In the genomic region with DNA sequence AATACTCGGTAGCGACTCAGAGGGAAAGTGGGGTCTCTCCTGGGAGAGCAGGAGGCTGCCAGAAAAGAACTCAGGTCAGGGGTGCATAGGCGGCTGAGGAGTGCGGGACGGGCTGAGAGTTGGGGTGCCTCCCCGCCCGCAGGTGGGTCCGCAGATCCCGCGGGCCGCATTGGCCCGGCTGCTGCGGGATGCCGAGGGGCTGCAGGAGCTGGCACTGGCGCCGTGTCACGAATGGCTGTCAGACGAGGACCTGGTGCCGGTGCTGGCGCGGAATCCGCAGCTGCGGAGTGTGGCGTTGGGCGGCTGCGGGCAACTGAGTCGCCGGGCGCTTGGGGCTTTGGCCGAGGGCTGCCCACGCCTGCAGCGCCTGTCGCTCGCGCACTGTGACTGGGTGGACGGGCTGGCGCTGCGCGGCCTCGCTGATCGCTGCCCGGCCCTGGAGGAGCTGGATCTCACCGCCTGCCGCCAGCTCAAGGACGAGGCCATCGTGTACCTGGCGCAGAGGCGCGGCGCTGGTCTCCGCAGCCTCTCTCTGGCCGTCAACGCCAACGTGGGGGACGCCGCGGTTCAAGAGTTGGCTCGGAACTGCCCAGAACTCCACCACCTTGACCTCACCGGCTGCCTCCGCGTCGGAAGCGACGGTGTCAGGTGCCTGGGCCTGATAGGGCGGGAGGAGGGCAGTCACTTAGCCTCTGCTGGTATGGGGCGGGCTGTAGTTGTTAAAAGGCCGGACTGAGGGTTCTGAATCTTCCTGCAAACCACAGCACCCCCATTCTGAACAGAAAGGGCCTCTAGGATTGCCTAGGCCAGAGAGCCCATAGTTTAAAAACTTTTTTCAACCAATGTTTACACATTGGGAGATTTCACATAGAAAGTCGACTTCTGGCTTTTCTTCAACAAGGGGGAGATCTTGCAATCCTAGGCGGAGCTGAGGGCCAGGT, we compare ENCODE assay signal across 8 cellular contexts. TPM values are rescaled to one million over a fixed set of nuclear protein-coding genes. Genes with fewer than 3 reads are reported as not detected.
DNase-seq lines count a peak whose midpoint lies in the region; ATAC-seq and TF ChIP-seq lines count a peak whose summit lies in the region.

No MANE protein-coding gene starts in this region.

- peak overlapping the region; percentile 63; the same call in 1 of the 2 replicates for H3K27ac ChIP-seq in IMR-90 (ENCODE audit: insufficient read depth, low read length)
- H3K27ac ChIP-seq in angular gyrus (ENCODE audit: low read depth, low read length) = peak overlapping the region; percentile 81
- no peak overlapping the region for H3K27ac ChIP-seq in iPS-20b (ENCODE audit: low read length)

- peak; percentile 2 for ATAC-seq in activated CD8-positive, alpha-beta memory T cell treated with anti-CD3 and anti-CD28 coated beads, Interleukin-2, amount 10 ng/mL, durations not matched to agents 7 days and 5 days
- peak; percentile 4; the same call in 1 of the 2 replicates for ATAC-seq in IMR-90 (ENCODE audit: low read depth)
- ATAC-seq in stimulated activated effector memory CD8-positive, alpha-beta T cell treated with anti-CD3 and anti-CD28 coated beads, Interleukin-12 subunit alpha, Interleukin-12 subunit beta, amount 100 ng/mL, for 72 hours = peak; percentile 0

- no peak overlapping the region for H2BK20ac ChIP-seq in IMR-90 (ENCODE audit: low read depth, low read length)

- no peaks in the 10 kb centered on the region for H4K20me1 ChIP-seq in IMR-90 (ENCODE audit: insufficient read depth, low read length)

- H2AK9ac ChIP-seq in IMR-90 (replicated peaks; ENCODE audit: low read depth, low read length, poor library complexity) = peak overlapping the region; percentile 88

- H3K27me3 ChIP-seq in IMR-90 (ENCODE audit: control insufficient read depth, insufficient read depth, low read length) (peaks cover 13% of the 10 kb centered on the region; the same call in 1 of the 2 replicates), iPS-20b (ENCODE audit: insufficient read depth, low read length) (peaks cover 29% of the 10 kb centered on the region)

- POLR2A ChIA-PET in IMR-90 (lab: Charles Lee; ENCODE audit: unreplicated experiment) = interaction anchor here (0.8 kb wide), 1 partner anchor 11 kb away, joined by 17 read pairs; the partner anchor contains the start of gene CUEDC2

- peak overlapping the region in 1 of 2 experiments; percentile 93; a peak in 2 of 4 replicates for H4K8ac ChIP-seq in IMR-90 (ENCODE audit: low read depth in 2 of 2, low read length in 2 of 2)

- H3K36me3 ChIP-seq in IMR-90 (ENCODE audit: control insufficient read depth, insufficient read depth, low read length) (peaks cover 6% of the 10 kb centered on the region; the same call in 1 of the 2 replicates), iPS-20b (ENCODE audit: insufficient read depth, low read depth, low read length) (peaks cover 13% of the 10 kb centered on the region)

- DNase-seq in activated CD8-positive, alpha-beta memory T cell treated with anti-CD3 and anti-CD28 coated beads, Interleukin-2, amount 10 ng/mL, durations not matched to agents 7 days and 5 days = peak; percentile 59
- DNase-seq in activated CD8-positive, alpha-beta memory T cell treated with anti-CD3 and anti-CD28 coated beads, Interleukin-2, amount 50 U/mL, for 4 hours = no peak
- DNase-seq in IMR-90 (no peak), AG08396 (ENCODE audit: low spot score) (no peak), DMS153 (lab: John Stamatoyannopoulos, UW) (no peak)
- DNase-seq in stimulated activated effector memory CD8-positive, alpha-beta T cell treated with anti-CD3 and anti-CD28 coated beads, Interleukin-12 subunit alpha, Interleukin-12 subunit beta, amount 100 ng/mL, for 72 hours (ENCODE audit: low spot score in 2 of 2) = no peak

- H3K23ac ChIP-seq in IMR-90 (ENCODE audit: low read depth, low read length) = no peak overlapping the region

- H2AK5ac ChIP-seq in IMR-90 (ENCODE audit: low read depth, low read length) = peak overlapping the region; percentile 43; the same call in 1 of the 2 replicates

- in situ Hi-C loops in IMR-90 (cut with MboI; ENCODE audit: low sequenced_read_pairs) = no loop called here

- no peak overlapping the region for H2BK15ac ChIP-seq in IMR-90 (ENCODE audit: low read depth, low read length)

- no peaks in the 10 kb centered on the region for H3K9me3 Mint-ChIP-seq in activated CD8-positive, alpha-beta memory T cell treated with anti-CD3 and anti-CD28 coated beads, Interleukin-2, amount 10 ng/mL, durations not matched to agents 7 days and 5 days (ENCODE audit: low read depth)
- H3K9me3 Mint-ChIP-seq in stimulated activated effector memory CD8-positive, alpha-beta T cell treated with anti-CD3 and anti-CD28 coated beads, Interleukin-12 subunit alpha, Interleukin-12 subunit beta, amount 100 ng/mL, for 72 hours = no peaks in the 10 kb centered on the region

- TF ChIP-seq POLR2A in IMR-90 (IDR thresholded peaks at IDR 0.05; ENCODE audit: low read depth, low read length) = no peak

- intact Hi-C loops in IMR-90 (cut with micrococcal nuclease) = loop anchor here (1.0 kb wide), 3 partner anchors 28 to 253 kb away; no protein-coding TSS in a partner anchor

- no peak overlapping the region for H2BK120ac ChIP-seq in IMR-90 (ENCODE audit: low read depth, low read length)

- H3K4me1 ChIP-seq in IMR-90 (ENCODE audit: control insufficient read depth, insufficient read depth, low read length) (peaks cover 9% of the 10 kb centered on the region), iPS-20b (ENCODE audit: insufficient read depth, low read length) (peaks cover 5% of the 10 kb centered on the region)

- H3K27ac Mint-ChIP-seq in activated CD8-positive, alpha-beta memory T cell treated with anti-CD3 and anti-CD28 coated beads, Interleukin-2, amount 10 ng/mL, durations not matched to agents 7 days and 5 days = peak overlapping the region; percentile 95
- H3K27ac Mint-ChIP-seq in stimulated activated effector memory CD8-positive, alpha-beta T cell treated with anti-CD3 and anti-CD28 coated beads, Interleukin-12 subunit alpha, Interleukin-12 subunit beta, amount 100 ng/mL, for 72 hours = peak overlapping the region; percentile 96

- CTCF ChIA-PET in activated CD8-positive, alpha-beta memory T cell treated with anti-CD3 and anti-CD28 coated beads, Interleukin-2, amount 10 ng/mL, durations not matched to agents 7 days and 5 days (lab: Charles Lee) = interaction anchor here (0.6 to 7.2 kb wide), 24 partner anchors 12 to 253 kb away, joined by 3 to 82 read pairs (median 6); partner anchors contain the start of genes C10orf95, CUEDC2, ELOVL3 and GBF1
- CTCF ChIA-PET in IMR-90 (lab: Yijun Ruan, JAX) = interaction anchor here (0.7 to 2.1 kb wide), 4 partner anchors 28 to 310 kb away, joined by 3 to 6 read pairs (median 4); no protein-coding TSS in a partner anchor

- peak overlapping the region; percentile 99 for H2AFZ ChIP-seq in IMR-90 (replicated peaks; ENCODE audit: low read length, poor library complexity)

- no TSS peak for BruUV-seq in IMR-90 (replicated peaks; lab: Mats Ljungman, UMichigan)

- no peak overlapping the region for H3K18ac ChIP-seq in IMR-90 (ENCODE audit: low read depth, low read length)

- H3K9me3 ChIP-seq in IMR-90 (ENCODE audit: control insufficient read depth, insufficient read depth, low read length) (no peaks in the 10 kb centered on the region), iPS-20b (ENCODE audit: insufficient read depth, low read depth, low read length) (no peaks in the 10 kb centered on the region)

- peaks cover 1% of the 10 kb centered on the region for H3K36me3 Mint-ChIP-seq in activated CD8-positive, alpha-beta memory T cell treated with anti-CD3 and anti-CD28 coated beads, Interleukin-2, amount 10 ng/mL, durations not matched to agents 7 days and 5 days
- peaks cover 40% of the 10 kb centered on the region for H3K36me3 Mint-ChIP-seq in stimulated activated effector memory CD8-positive, alpha-beta T cell treated with anti-CD3 and anti-CD28 coated beads, Interleukin-12 subunit alpha, Interleukin-12 subunit beta, amount 100 ng/mL, for 72 hours

- H3K27me3 Mint-ChIP-seq in activated CD8-positive, alpha-beta memory T cell treated with anti-CD3 and anti-CD28 coated beads, Interleukin-2, amount 10 ng/mL, durations not matched to agents 7 days and 5 days = peaks cover 17% of the 10 kb centered on the region

- H4K91ac ChIP-seq in IMR-90 (ENCODE audit: insufficient read depth, low read depth, low read length) = no peak overlapping the region

- no peak overlapping the region for H4K5ac ChIP-seq in IMR-90 (ENCODE audit: low read depth, low read length)

- 2% methylated on average over 49 of the region's 69 CpGs; no CpG with 5 or more reads in 1 of the 2 experiments for WGBS in IMR-90 (ENCODE audit: extremely low coverage in 2 of 2, insufficient read length in 1 of 2), 2 experiments

- H2BK5ac ChIP-seq in IMR-90 (ENCODE audit: low read depth, low read length, poor library complexity, severe bottlenecking) = peak overlapping the region; percentile 58

- peaks cover 0 to 37% of the 10 kb centered on the region in 2 experiments; a peak in 2 of 4 replicates for H3K79me1 ChIP-seq in IMR-90 (ENCODE audit: low read depth in 1 of 2, low read length in 2 of 2)

- peak overlapping the region; percentile 51; the same call in 1 of the 2 replicates for H3K4ac ChIP-seq in IMR-90 (ENCODE audit: low read depth, low read length)

- H3K9ac ChIP-seq in IMR-90 (ENCODE audit: low read depth, low read length) (peak overlapping the region; percentile 69), iPS-20b (ENCODE audit: low read depth, low read length) (peak overlapping the region; percentile 79; the same call in 1 of the 2 replicates)

- dilution Hi-C loops in IMR-90 (cut with HindIII; ENCODE audit: low sequenced_read_pairs, unreplicated experiment) = no loop called here

- TF ChIP-seq CTCF in IMR-90 (conservative IDR thresholded peaks at IDR 0.05; ENCODE audit: low read depth, low read length) = no peak

- TF ChIP-seq RAD21 in IMR-90 (IDR thresholded peaks at IDR 0.05; ENCODE audit: low read length) = no peak

- H3K4me3 ChIP-seq in IMR-90 (ENCODE audit: insufficient read depth, low read depth, low read length) (peak overlapping the region; percentile 55), iPS-20b (ENCODE audit: low read length) (peak overlapping the region; percentile 90)

- H3K56ac ChIP-seq in IMR-90 (ENCODE audit: extremely low read depth, insufficient read depth, low read length) = no peak overlapping the region

- no peak overlapping the region for H3K14ac ChIP-seq in IMR-90 (replicated peaks; ENCODE audit: low read depth, low read length)

- H3K4me2 ChIP-seq in IMR-90 (ENCODE audit: low read depth, low read length) = peak overlapping the region; percentile 89

- peaks cover 9% of the 10 kb centered on the region; the same call in 1 of the 2 replicates for H3K9me1 ChIP-seq in IMR-90 (ENCODE audit: insufficient read depth, low read length)

- H3K4me1 Mint-ChIP-seq in activated CD8-positive, alpha-beta memory T cell treated with anti-CD3 and anti-CD28 coated beads, Interleukin-2, amount 10 ng/mL, durations not matched to agents 7 days and 5 days = peaks cover 40% of the 10 kb centered on the region
- peaks cover 47% of the 10 kb centered on the region for H3K4me1 Mint-ChIP-seq in stimulated activated effector memory CD8-positive, alpha-beta T cell treated with anti-CD3 and anti-CD28 coated beads, Interleukin-12 subunit alpha, Interleukin-12 subunit beta, amount 100 ng/mL, for 72 hours

- H3K4me3 Mint-ChIP-seq in activated CD8-positive, alpha-beta memory T cell treated with anti-CD3 and anti-CD28 coated beads, Interleukin-2, amount 10 ng/mL, durations not matched to agents 7 days and 5 days = peak overlapping the region; percentile 97
- H3K4me3 Mint-ChIP-seq in stimulated activated effector memory CD8-positive, alpha-beta T cell treated with anti-CD3 and anti-CD28 coated beads, Interleukin-12 subunit alpha, Interleukin-12 subunit beta, amount 100 ng/mL, for 72 hours = peak overlapping the region; percentile 98

RNA-seq across cellular contexts. Expression of gene FBXL15, which starts 1.3 kb away (rescaled TPM):
- 10 to 100 TPM; 13.5 to 15.2 TPM for total RNA-seq in activated CD8-positive, alpha-beta memory T cell treated with anti-CD3 and anti-CD28 coated beads, Interleukin-2, amount 10 ng/mL, durations not matched to agents 7 days and 5 days
- total RNA-seq in IMR-90 (2012; rRNA removed) = 2.5 and 3.0 TPM in 2 replicates
- polyA plus RNA-seq in IMR-90 (2012; rRNA removed) = 8.4 and 13.6 TPM in 2 replicates
- polyA plus RNA-seq in IMR-90 (2012; cell fraction: cytosol; rRNA removed) = 18.3 and 20.0 TPM in 2 replicates
- 23.1 and 53.1 TPM in 2 replicates for polyA plus RNA-seq in IMR-90 (2012; cell fraction: nucleus; rRNA removed; ENCODE audit: low replicate concordance)

RNA-seq across cellular contexts. Expression of gene PSD, which starts 3.3 kb away (rescaled TPM):
- total RNA-seq in activated CD8-positive, alpha-beta memory T cell treated with anti-CD3 and anti-CD28 coated beads, Interleukin-2, amount 10 ng/mL, durations not matched to agents 7 days and 5 days = 1 to 10 TPM; 2.8 to 2.9 TPM
- total RNA-seq in IMR-90 (2012; rRNA removed) = 1.4 and 2.0 TPM in 2 replicates
- polyA plus RNA-seq in IMR-90 (2012; rRNA removed) = 4.4 and 5.8 TPM in 2 replicates
- polyA plus RNA-seq in IMR-90 (2012; cell fraction: cytosol; rRNA removed) = 2.1 and 6.4 TPM in 2 replicates
- polyA plus RNA-seq in IMR-90 (2012; cell fraction: nucleus; rRNA removed; ENCODE audit: low replicate concordance) = 6.6 and 10.9 TPM in 2 replicates

RNA-seq across cellular contexts. Expression of gene CUEDC2, which starts 10.5 kb away (rescaled TPM):
- 10 to 100 TPM; 73.5 to 78.2 TPM for total RNA-seq in activated CD8-positive, alpha-beta memory T cell treated with anti-CD3 and anti-CD28 coated beads, Interleukin-2, amount 10 ng/mL, durations not matched to agents 7 days and 5 days
- total RNA-seq in IMR-90 (2012; rRNA removed) = 43.6 and 55.7 TPM in 2 replicates
- 84.9 and 87.6 TPM in 2 replicates for polyA plus RNA-seq in IMR-90 (2012; rRNA removed)
- 81.3 and 97.7 TPM in 2 replicates for polyA plus RNA-seq in IMR-90 (2012; cell fraction: cytosol; rRNA removed)
- 105 and 123 TPM in 2 replicates for polyA plus RNA-seq in IMR-90 (2012; cell fraction: nucleus; rRNA removed; ENCODE audit: low replicate concordance)

RNA-seq across cellular contexts. Expression of gene NFKB2, which starts 26.4 kb away (rescaled TPM):
- 100 to 1,000 TPM in 1 of 2 experiments, 10 to 100 TPM in 1; 78.1 to 199 TPM for total RNA-seq in activated CD8-positive, alpha-beta memory T cell treated with anti-CD3 and anti-CD28 coated beads, Interleukin-2, amount 10 ng/mL, durations not matched to agents 7 days and 5 days
- 16.1 TPM in 2 replicates for total RNA-seq in IMR-90 (2012; rRNA removed)
- polyA plus RNA-seq in IMR-90 (2012; rRNA removed) = 32.3 and 34.7 TPM in 2 replicates
- polyA plus RNA-seq in IMR-90 (2012; cell fraction: cytosol; rRNA removed) = 27.9 and 40.3 TPM in 2 replicates
- polyA plus RNA-seq in IMR-90 (2012; cell fraction: nucleus; rRNA removed; ENCODE audit: low replicate concordance) = 81.8 and 143 TPM in 2 replicates

RNA-seq across cellular contexts. Expression of gene C10orf95, which starts 29.4 kb away (rescaled TPM):
- under 1 TPM in 1 of 2 experiments, not detected in 1; 0.35 TPM for total RNA-seq in activated CD8-positive, alpha-beta memory T cell treated with anti-CD3 and anti-CD28 coated beads, Interleukin-2, amount 10 ng/mL, durations not matched to agents 7 days and 5 days
- total RNA-seq in IMR-90 (2012; rRNA removed) = not detected in 2 replicates
- not detected in 2 replicates for polyA plus RNA-seq in IMR-90 (2012; rRNA removed)
- polyA plus RNA-seq in IMR-90 (2012; cell fraction: cytosol; rRNA removed) = 0.04 TPM in 1 of 2 replicates, not detected in the other
- not detected in 2 replicates for polyA plus RNA-seq in IMR-90 (2012; cell fraction: nucleus; rRNA removed; ENCODE audit: low replicate concordance)
